Comparison of ENCODE assay signal across 1 cellular context in the genomic region with DNA sequence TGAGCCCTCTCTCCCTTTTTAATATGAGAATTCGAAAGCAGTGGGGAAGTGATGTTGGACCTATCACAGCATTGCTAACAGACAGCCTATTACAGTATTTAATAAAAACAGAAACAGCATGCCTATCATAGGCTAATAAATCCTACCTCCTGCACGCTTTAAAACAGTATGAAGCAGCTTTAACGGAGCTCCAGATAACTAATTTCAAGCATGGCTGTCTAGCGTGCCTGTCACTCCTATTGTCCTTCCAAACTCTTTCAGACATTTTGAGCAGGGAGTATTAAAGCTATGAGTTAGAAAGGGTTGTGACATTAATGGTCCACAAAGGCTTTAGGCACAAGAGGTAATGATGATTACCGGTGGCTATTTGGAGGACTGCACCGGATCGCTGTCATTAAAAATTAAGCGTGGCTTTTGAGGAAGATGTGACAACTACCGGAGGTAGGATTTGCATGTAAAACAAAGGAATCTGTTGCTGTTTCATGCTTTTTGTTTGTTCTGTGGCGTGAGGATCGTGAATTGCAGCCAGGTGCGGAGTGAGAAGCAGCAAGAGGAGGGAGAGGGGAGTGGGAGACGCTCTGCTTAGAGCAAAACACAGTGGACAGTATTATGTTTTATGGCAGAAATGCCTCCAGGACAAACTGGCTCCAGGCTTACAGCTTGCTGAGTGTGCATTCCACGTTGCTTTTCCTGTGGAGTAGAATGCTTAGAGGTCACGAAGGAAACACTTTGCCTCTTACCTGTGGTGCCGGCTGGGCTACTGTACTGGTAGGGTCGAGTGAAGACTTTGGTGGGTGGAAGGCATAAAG.
TF ChIP-seq lines count a peak whose summit lies in the region.

A gene (plus strand): TSS at position 166 of the 809 bp plus-strand sequence.

TF ChIP-seq in GM12878, 131 proteins besides CTCF, POLR2A, EP300 and RAD21 (continued from another document and continues in another):
- TF ChIP-seq, protein P1, sequence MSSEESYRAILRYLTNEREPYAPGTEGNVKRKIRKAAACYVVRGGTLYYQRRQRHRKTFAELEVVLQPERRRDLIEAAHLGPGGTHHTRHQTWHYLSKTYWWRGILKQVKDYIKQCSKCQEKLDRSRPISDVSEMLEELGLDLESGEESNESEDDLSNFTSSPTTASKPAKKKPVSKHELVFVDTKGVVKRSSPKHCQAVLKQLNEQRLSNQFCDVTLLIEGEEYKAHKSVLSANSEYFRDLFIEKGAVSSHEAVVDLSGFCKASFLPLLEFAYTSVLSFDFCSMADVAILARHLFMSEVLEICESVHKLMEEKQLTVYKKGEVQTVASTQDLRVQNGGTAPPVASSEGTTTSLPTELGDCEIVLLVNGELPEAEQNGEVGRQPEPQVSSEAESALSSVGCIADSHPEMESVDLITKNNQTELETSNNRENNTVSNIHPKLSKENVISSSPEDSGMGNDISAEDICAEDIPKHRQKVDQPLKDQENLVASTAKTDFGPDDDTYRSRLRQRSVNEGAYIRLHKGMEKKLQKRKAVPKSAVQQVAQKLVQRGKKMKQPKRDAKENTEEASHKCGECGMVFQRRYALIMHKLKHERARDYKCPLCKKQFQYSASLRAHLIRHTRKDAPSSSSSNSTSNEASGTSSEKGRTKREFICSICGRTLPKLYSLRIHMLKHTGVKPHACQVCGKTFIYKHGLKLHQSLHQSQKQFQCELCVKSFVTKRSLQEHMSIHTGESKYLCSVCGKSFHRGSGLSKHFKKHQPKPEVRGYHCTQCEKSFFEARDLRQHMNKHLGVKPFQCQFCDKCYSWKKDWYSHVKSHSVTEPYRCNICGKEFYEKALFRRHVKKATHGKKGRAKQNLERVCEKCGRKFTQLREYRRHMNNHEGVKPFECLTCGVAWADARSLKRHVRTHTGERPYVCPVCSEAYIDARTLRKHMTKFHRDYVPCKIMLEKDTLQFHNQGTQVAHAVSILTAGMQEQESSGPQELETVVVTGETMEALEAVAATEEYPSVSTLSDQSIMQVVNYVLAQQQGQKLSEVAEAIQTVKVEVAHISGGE (CRISPR knock-in tag; IDR thresholded peaks at IDR 0.05) = no peak
- TF ChIP-seq RELA (IDR thresholded peaks at IDR 0.05; ENCODE audit: borderline replicate concordance, partially characterized antibody) (no peak), IKZF2 (IDR thresholded peaks at IDR 0.05) (no peak), HDGF (IDR thresholded peaks at IDR 0.05) (no peak), CHD4 (IDR thresholded peaks at IDR 0.05) (no peak), MYC (IDR thresholded peaks at IDR 0.05; ENCODE audit: insufficient read depth, insufficient read length, insufficient replicate concordance, low read length, severe bottlenecking) (no peak), BHLHE40 (IDR thresholded peaks at IDR 0.05; ENCODE audit: borderline replicate concordance in 1 of 2, low read depth in 2 of 2, low read length in 1 of 2) (no peak), EGR1 (IDR thresholded peaks at IDR 0.05; ENCODE audit: borderline replicate concordance in 1 of 2, low read depth in 2 of 2, low read length in 2 of 2) (no peak), TAF1 (IDR thresholded peaks at IDR 0.05; ENCODE audit: borderline replicate concordance, low read depth, low read length) (peak; percentile 53; the same call in 1 of the 2 replicates), CREB1 (IDR thresholded peaks at IDR 0.05; ENCODE audit: low read depth) (peak; percentile 33; the same call in 1 of the 2 replicates), PAX8 (IDR thresholded peaks at IDR 0.05) (no peak), MTA3 (IDR thresholded peaks at IDR 0.05; ENCODE audit: borderline replicate concordance, low read length) (peak; percentile 79), RFX5 (IDR thresholded peaks at IDR 0.05; ENCODE audit: low read depth, low read length) (no peak), SMARCA5 (IDR thresholded peaks at IDR 0.05) (no peak), MXI1 (IDR thresholded peaks at IDR 0.05; ENCODE audit: low read depth, low read length) (no peak), CBX5 (IDR thresholded peaks at IDR 0.05; ENCODE audit: low read depth) (no peak), KLF5 (IDR thresholded peaks at IDR 0.05; ENCODE audit: partially characterized antibody) (no peak), CREM (IDR thresholded peaks at IDR 0.05; ENCODE audit: low read depth) (peak; percentile 36; the same call in 1 of the 2 replicates), RCOR1 (conservative IDR thresholded peaks at IDR 0.05; ENCODE audit: low read depth, low read length) (no peak), YBX1 (IDR thresholded peaks at IDR 0.05) (no peak), POU2F2 (IDR thresholded peaks at IDR 0.05; ENCODE audit: borderline replicate concordance, low read depth, low read length) (no peak; the same call in 2 of the 3 replicates), RAD51 (IDR thresholded peaks at IDR 0.05) (no peak), SMAD5 (IDR thresholded peaks at IDR 0.05; ENCODE audit: low read depth) (peak; percentile 96), EED (IDR thresholded peaks at IDR 0.05; ENCODE audit: low read depth) (peak; percentile 28), TARDBP (IDR thresholded peaks at IDR 0.05; ENCODE audit: borderline replicate concordance) (peak; percentile 30; the same call in 1 of the 2 replicates), WRNIP1 (IDR thresholded peaks at IDR 0.05; ENCODE audit: borderline replicate concordance, low read depth, low read length) (no peak), CBX3 (IDR thresholded peaks at IDR 0.05; ENCODE audit: borderline replicate concordance, low read depth) (no peak), FOXM1 (IDR thresholded peaks at IDR 0.05; ENCODE audit: low read depth, low read length) (no peak), FOS (IDR thresholded peaks at IDR 0.05; ENCODE audit: borderline replicate concordance, extremely low read depth, insufficient read length) (no peak), ATF7 (IDR thresholded peaks at IDR 0.05; ENCODE audit: low read depth) (no peak), SREBF1 (IDR thresholded peaks at IDR 0.05; ENCODE audit: low read length) (no peak), BACH1 (IDR thresholded peaks at IDR 0.05; ENCODE audit: borderline replicate concordance) (no peak), NFXL1 (IDR thresholded peaks at IDR 0.05; ENCODE audit: borderline replicate concordance) (no peak), RBBP5 (conservative IDR thresholded peaks at IDR 0.05) (no peak), ZSCAN29 (IDR thresholded peaks at IDR 0.05) (no peak), MYB (IDR thresholded peaks at IDR 0.05; ENCODE audit: borderline replicate concordance, low read depth, low read length) (no peak), KDM1A (IDR thresholded peaks at IDR 0.05; ENCODE audit: borderline replicate concordance) (no peak), YY1 (IDR thresholded peaks at IDR 0.05; ENCODE audit: low read depth, low read length) (peak; percentile 62)
- TF ChIP-seq, protein P2, sequence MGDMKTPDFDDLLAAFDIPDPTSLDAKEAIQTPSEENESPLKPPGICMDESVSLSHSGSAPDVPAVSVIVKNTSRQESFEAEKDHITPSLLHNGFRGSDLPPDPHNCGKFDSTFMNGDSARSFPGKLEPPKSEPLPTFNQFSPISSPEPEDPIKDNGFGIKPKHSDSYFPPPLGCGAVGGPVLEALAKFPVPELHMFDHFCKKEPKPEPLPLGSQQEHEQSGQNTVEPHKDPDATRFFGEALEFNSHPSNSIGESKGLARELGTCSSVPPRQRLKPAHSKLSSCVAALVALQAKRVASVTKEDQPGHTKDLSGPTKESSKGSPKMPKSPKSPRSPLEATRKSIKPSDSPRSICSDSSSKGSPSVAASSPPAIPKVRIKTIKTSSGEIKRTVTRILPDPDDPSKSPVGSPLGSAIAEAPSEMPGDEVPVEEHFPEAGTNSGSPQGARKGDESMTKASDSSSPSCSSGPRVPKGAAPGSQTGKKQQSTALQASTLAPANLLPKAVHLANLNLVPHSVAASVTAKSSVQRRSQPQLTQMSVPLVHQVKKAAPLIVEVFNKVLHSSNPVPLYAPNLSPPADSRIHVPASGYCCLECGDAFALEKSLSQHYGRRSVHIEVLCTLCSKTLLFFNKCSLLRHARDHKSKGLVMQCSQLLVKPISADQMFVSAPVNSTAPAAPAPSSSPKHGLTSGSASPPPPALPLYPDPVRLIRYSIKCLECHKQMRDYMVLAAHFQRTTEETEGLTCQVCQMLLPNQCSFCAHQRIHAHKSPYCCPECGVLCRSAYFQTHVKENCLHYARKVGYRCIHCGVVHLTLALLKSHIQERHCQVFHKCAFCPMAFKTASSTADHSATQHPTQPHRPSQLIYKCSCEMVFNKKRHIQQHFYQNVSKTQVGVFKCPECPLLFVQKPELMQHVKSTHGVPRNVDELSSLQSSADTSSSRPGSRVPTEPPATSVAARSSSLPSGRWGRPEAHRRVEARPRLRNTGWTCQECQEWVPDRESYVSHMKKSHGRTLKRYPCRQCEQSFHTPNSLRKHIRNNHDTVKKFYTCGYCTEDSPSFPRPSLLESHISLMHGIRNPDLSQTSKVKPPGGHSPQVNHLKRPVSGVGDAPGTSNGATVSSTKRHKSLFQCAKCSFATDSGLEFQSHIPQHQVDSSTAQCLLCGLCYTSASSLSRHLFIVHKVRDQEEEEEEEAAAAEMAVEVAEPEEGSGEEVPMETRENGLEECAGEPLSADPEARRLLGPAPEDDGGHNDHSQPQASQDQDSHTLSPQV (IDR thresholded peaks at IDR 0.05) = no peak
- TF ChIP-seq, protein P3, sequence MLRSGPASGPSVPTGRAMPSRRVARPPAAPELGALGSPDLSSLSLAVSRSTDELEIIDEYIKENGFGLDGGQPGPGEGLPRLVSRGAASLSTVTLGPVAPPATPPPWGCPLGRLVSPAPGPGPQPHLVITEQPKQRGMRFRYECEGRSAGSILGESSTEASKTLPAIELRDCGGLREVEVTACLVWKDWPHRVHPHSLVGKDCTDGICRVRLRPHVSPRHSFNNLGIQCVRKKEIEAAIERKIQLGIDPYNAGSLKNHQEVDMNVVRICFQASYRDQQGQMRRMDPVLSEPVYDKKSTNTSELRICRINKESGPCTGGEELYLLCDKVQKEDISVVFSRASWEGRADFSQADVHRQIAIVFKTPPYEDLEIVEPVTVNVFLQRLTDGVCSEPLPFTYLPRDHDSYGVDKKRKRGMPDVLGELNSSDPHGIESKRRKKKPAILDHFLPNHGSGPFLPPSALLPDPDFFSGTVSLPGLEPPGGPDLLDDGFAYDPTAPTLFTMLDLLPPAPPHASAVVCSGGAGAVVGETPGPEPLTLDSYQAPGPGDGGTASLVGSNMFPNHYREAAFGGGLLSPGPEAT (IDR thresholded peaks at IDR 0.05; ENCODE audit: low read depth) = no peak
- TF ChIP-seq, protein P4, sequence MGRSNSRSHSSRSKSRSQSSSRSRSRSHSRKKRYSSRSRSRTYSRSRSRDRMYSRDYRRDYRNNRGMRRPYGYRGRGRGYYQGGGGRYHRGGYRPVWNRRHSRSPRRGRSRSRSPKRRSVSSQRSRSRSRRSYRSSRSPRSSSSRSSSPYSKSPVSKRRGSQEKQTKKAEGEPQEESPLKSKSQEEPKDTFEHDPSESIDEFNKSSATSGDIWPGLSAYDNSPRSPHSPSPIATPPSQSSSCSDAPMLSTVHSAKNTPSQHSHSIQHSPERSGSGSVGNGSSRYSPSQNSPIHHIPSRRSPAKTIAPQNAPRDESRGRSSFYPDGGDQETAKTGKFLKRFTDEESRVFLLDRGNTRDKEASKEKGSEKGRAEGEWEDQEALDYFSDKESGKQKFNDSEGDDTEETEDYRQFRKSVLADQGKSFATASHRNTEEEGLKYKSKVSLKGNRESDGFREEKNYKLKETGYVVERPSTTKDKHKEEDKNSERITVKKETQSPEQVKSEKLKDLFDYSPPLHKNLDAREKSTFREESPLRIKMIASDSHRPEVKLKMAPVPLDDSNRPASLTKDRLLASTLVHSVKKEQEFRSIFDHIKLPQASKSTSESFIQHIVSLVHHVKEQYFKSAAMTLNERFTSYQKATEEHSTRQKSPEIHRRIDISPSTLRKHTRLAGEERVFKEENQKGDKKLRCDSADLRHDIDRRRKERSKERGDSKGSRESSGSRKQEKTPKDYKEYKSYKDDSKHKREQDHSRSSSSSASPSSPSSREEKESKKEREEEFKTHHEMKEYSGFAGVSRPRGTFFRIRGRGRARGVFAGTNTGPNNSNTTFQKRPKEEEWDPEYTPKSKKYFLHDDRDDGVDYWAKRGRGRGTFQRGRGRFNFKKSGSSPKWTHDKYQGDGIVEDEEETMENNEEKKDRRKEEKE (IDR thresholded peaks at IDR 0.05) = no peak
- TF ChIP-seq, protein P5, sequence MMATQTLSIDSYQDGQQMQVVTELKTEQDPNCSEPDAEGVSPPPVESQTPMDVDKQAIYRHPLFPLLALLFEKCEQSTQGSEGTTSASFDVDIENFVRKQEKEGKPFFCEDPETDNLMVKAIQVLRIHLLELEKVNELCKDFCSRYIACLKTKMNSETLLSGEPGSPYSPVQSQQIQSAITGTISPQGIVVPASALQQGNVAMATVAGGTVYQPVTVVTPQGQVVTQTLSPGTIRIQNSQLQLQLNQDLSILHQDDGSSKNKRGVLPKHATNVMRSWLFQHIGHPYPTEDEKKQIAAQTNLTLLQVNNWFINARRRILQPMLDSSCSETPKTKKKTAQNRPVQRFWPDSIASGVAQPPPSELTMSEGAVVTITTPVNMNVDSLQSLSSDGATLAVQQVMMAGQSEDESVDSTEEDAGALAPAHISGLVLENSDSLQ (IDR thresholded peaks at IDR 0.05) = peak; percentile 51; the same call in 1 of the 2 replicates
- TF ChIP-seq, protein P6, sequence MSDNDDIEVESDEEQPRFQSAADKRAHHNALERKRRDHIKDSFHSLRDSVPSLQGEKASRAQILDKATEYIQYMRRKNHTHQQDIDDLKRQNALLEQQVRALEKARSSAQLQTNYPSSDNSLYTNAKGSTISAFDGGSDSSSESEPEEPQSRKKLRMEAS (IDR thresholded peaks at IDR 0.05; ENCODE audit: low read depth, low read length) = no peak
- TF ChIP-seq, protein P7, sequence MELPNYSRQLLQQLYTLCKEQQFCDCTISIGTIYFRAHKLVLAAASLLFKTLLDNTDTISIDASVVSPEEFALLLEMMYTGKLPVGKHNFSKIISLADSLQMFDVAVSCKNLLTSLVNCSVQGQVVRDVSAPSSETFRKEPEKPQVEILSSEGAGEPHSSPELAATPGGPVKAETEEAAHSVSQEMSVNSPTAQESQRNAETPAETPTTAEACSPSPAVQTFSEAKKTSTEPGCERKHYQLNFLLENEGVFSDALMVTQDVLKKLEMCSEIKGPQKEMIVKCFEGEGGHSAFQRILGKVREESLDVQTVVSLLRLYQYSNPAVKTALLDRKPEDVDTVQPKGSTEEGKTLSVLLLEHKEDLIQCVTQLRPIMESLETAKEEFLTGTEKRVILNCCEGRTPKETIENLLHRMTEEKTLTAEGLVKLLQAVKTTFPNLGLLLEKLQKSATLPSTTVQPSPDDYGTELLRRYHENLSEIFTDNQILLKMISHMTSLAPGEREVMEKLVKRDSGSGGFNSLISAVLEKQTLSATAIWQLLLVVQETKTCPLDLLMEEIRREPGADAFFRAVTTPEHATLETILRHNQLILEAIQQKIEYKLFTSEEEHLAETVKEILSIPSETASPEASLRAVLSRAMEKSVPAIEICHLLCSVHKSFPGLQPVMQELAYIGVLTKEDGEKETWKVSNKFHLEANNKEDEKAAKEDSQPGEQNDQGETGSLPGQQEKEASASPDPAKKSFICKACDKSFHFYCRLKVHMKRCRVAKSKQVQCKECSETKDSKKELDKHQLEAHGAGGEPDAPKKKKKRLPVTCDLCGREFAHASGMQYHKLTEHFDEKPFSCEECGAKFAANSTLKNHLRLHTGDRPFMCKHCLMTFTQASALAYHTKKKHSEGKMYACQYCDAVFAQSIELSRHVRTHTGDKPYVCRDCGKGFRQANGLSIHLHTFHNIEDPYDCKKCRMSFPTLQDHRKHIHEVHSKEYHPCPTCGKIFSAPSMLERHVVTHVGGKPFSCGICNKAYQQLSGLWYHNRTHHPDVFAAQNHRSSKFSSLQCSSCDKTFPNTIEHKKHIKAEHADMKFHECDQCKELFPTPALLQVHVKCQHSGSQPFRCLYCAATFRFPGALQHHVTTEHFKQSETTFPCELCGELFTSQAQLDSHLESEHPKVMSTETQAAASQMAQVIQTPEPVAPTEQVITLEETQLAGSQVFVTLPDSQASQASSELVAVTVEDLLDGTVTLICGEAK (IDR thresholded peaks at IDR 0.05; ENCODE audit: borderline replicate concordance) = no peak
